ENCODE assay signal across 21 cellular contexts in the genomic region with DNA sequence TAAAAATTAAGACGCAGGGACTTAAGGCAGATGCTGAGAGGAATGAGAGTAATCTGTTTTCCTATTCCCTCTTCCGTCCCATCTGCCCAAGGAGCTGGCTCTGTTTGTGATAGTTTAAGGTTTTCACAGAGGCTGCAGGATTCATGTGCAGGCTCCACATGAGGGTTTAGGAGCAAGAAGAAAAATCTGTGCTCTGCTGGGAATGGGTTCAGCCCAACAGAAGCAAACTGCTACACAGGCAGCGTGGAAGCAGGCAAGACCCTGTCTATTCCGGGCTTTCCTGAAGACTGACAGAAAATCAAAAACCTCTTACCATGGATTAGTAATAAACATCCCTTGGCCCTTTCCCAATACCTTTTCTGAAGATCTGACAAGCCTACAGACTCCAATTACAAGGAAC.
DNase-seq lines count a peak whose midpoint lies in the region; ATAC-seq, FAIRE-seq and TF ChIP-seq lines count a peak whose summit lies in the region.
"Had no signal": no experiment of that assay in that cellular context is flagged by ENCODE, and none has a peak within 500 bp of the region (broad histone marks: within the 10 kb centered on the region; RNA-seq: fewer than 3 reads in every experiment).

No MANE protein-coding gene starts in this region.

- no peak overlapping the region; the same call in 1 of the 2 replicates for H3K4me3 ChIP-seq in WERI-Rb-1 (ENCODE audit: low read depth, low read length)
- H3K4me3 ChIP-seq in thymus (ENCODE audit: low read length) = no peak overlapping the region
- H3K4me3 ChIP-seq: BLaER1 treated with 17β-estradiol and CSF1 and Interleukin-3, amounts not matched to agents 10 nM and 100 nM had no signal

- H3K9me3 ChIP-seq in WERI-Rb-1 (ENCODE audit: severe bottlenecking) = no peaks in the 10 kb centered on the region
- no peaks in the 10 kb centered on the region for H3K9me3 ChIP-seq in thymus (ENCODE audit: control insufficient read depth)
- H3K9me3 ChIP-seq: BLaER1 treated with 17β-estradiol and CSF1 and Interleukin-3, amounts not matched to agents 10 nM and 100 nM; Caco-2; SK-N-SH had no signal

- 95% methylated on average over 4 of the region's 4 CpGs for WGBS in thymus

- no peak for TF ChIP-seq CTCF in D721Med (IDR thresholded peaks at IDR 0.05; ENCODE audit: insufficient read depth, missing control alignments)
- TF ChIP-seq CTCF in WERI-Rb-1 (IDR thresholded peaks at IDR 0.05; ENCODE audit: low read depth, low read length) = no peak

- no peaks in the 10 kb centered on the region for H3K4me1 ChIP-seq in thymus (ENCODE audit: control insufficient read depth, insufficient read depth, low read length)

- H3K36me3 ChIP-seq in WERI-Rb-1 = peaks cover 35% of the 10 kb centered on the region
- peaks cover 43% of the 10 kb centered on the region for H3K36me3 ChIP-seq in thymus (ENCODE audit: control insufficient read depth, insufficient read depth)

- ATAC-seq in GM19463 (IDR thresholded peaks at IDR 0.05; ENCODE audit: unreplicated experiment) = no peak
- ATAC-seq: Panc1 had no signal

- DNase-seq in D721Med (ENCODE audit: insufficient read length, low spot score) = no peak
- peak; percentile 75 for DNase-seq in WERI-Rb-1
- DNase-seq in islet precursor cell = peak; percentile 7
- no peak for DNase-seq in NCI-H345 treated with DMSO at 0.1 percent for 48 hours (lab: John Stamatoyannopoulos, UW; ENCODE audit: unreplicated experiment)
- DNase-seq in NCI-H2081 treated with DMSO at 0.1 percent for 48 hours (lab: John Stamatoyannopoulos, UW) = no peak
- DNase-seq: Caco-2; CD4-positive, alpha-beta memory T cell; MV-4-11; NCI-H1694; NCI-H2081; NCI-H446 treated with DMSO at 0.1 percent for 48 hours; NCI-H748 treated with DMSO at 0.1 percent for 48 hours; SIG-M5; SK-N-SH had no signal

- H3K27ac ChIP-seq in WERI-Rb-1 (peak overlapping the region; percentile 43), thymus (ENCODE audit: low read depth) (peak overlapping the region; percentile 33)
- H3K27ac ChIP-seq: BLaER1 treated with 17β-estradiol and CSF1 and Interleukin-3, amounts not matched to agents 10 nM and 100 nM had no signal

- no peaks in the 10 kb centered on the region for H3K27me3 ChIP-seq in WERI-Rb-1 (ENCODE audit: insufficient read depth, low read depth, severe bottlenecking)
- H3K27me3 ChIP-seq in thymus (ENCODE audit: control insufficient read depth, insufficient read depth) = no peaks in the 10 kb centered on the region
- H3K27me3 ChIP-seq: BLaER1 treated with 17β-estradiol and CSF1 and Interleukin-3, amounts not matched to agents 10 nM and 100 nM had no signal

- FAIRE-seq in D721Med (lab: Jason Lieb, UNC) = peak; percentile 44
- FAIRE-seq: G401.6, GM18507, H1 had no signal

Comparison
In these comparisons a context has a peak if more than half of its experiments do, and no peak if none do; other contexts are left out.
1. DNase-seq: peak in WERI-Rb-1 (single experiment) and islet precursor cell (single experiment); none in D721Med (single experiment), NCI-H345 treated with DMSO at 0.1 percent for 48 hours (single experiment) and NCI-H2081 treated with DMSO at 0.1 percent for 48 hours (single experiment).